In genomic region chr6:159107451-159108260, GRCh38 we compare ENCODE assay signal across 1 cellular context.
TF ChIP-seq lines count a peak whose summit lies in the region.

No MANE protein-coding gene starts in this region.

TF ChIP-seq in H1, 55 proteins besides CTCF, POLR2A, EP300 and RAD21 (continued from another document):
- TF ChIP-seq CHD7 (IDR thresholded peaks at IDR 0.05; ENCODE audit: insufficient replicate concordance, low read length) (no peak), SP2 (IDR thresholded peaks at IDR 0.05; ENCODE audit: low read length) (no peak), JUN (IDR thresholded peaks at IDR 0.05; ENCODE audit: low read depth, low read length) (no peak), GTF2F1 (IDR thresholded peaks at IDR 0.05; ENCODE audit: borderline replicate concordance, low read depth, low read length) (no peak)
TF ChIP-seq in H1: peak in this region for 1.
